22 cellular contexts compared by ENCODE assay signal in the genomic region with DNA sequence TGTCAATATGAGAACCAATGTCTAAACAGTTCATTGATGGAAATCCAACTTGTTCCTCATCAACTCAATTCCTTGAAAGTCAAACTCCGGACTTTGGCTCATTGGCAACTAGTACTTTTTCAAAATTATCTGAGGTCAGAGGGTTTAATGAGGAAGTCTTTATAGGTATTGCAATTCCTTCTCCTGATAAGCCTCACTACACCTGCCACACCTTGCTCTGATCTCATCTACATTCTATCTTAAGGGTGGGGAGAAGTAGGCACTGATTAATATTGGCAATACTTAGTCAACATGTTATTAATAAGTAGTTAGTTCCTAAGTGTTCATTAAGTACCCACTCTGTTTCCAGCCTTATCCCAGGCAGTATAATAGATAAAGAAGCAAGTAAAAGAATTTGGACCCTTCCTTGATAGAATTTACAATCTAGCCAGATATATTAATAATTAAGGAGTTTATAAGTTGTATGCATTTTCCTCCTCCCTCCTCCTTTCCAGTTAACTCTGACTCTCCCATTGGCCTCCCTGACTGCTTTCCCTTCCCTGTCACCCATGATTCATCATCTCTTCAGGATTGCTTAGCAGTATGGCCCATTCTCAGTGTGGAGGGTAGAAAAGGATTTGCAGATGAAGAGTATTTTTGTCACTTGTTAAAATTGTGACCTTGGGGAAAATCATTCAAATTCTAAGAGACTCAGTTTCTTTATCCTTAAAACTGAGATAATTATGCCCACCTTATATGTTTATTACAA.
"Had no signal": no experiment of that assay in that cellular context is flagged by ENCODE, and none has a peak within 500 bp of the region (broad histone marks: within the 10 kb centered on the region; RNA-seq: fewer than 3 reads in every experiment).

No MANE protein-coding gene starts in this region.

- H3K4me3 Mint-ChIP-seq: activated CD4-positive, alpha-beta memory T cell treated with anti-CD3 and anti-CD28 coated beads, Interleukin-2, amount 10 ng/mL, durations not matched to agents 7 days and 5 days; activated naive CD4-positive, alpha-beta T cell treated with anti-CD3 and anti-CD28 coated beads, Interleukin-2, amount 50 U/mL, for 24 hours; activated T-cell treated with anti-CD3 and anti-CD28 coated beads, Interleukin-2, amount 50 U/mL, for 4 hours; nephron progenitor cell had no signal

- H3K4me3 ChIP-seq: body of pancreas, gastroesophageal sphincter, left ventricle myocardium inferior, prostate gland, skin epidermis, transverse colon, vagina had no signal

- H3K9me3 ChIP-seq: body of pancreas, gastroesophageal sphincter, left ventricle myocardium inferior, prostate gland, transverse colon, vagina had no signal

- H3K9me3 Mint-ChIP-seq: activated naive CD4-positive, alpha-beta T cell treated with anti-CD3 and anti-CD28 coated beads, Interleukin-2, amount 50 U/mL, for 24 hours; activated T-cell treated with anti-CD3 and anti-CD28 coated beads, Interleukin-2, amount 50 U/mL, for 4 hours; nephron progenitor cell had no signal

- DNase-seq: activated CD4-positive, alpha-beta memory T cell treated with anti-CD3 and anti-CD28 coated beads, Interleukin-2, amount 10 ng/mL, durations not matched to agents 7 days and 5 days; activated effector memory CD4-positive, alpha-beta T cell treated with anti-CD3 and anti-CD28 coated beads, Interleukin-2, amount 50 U/mL, for 16 hours; activated T-cell treated with anti-CD3 and anti-CD28 coated beads, Interleukin-2, amount 50 U/mL, for 4 hours; amniotic stem cell; body of pancreas; cerebellar nuclear complex; islet precursor cell; left ventricle myocardium inferior; mesendoderm; nephron progenitor cell; occipital lobe; right cardiac atrium; stimulated activated CD4-positive, alpha-beta T cell treated with anti-CD3 and anti-CD28 coated beads, Interleukin-4, amount 100 ng/mL, for 24 hours; stimulated activated naive CD8-positive, alpha-beta T cell treated with anti-CD3 and anti-CD28 coated beads, Interleukin-15, Interleukin-2, amounts not matched to agents 100 U/mL and 50 U/mL, for 24 hours; T-helper 1 cell; transverse colon had no signal

- H3K27ac Mint-ChIP-seq: activated CD4-positive, alpha-beta memory T cell treated with anti-CD3 and anti-CD28 coated beads, Interleukin-2, amount 10 ng/mL, durations not matched to agents 7 days and 5 days; activated naive CD4-positive, alpha-beta T cell treated with anti-CD3 and anti-CD28 coated beads, Interleukin-2, amount 50 U/mL, for 24 hours; nephron progenitor cell had no signal

- H3K36me3 ChIP-seq: gastroesophageal sphincter, left ventricle myocardium inferior, prostate gland, transverse colon, vagina had no signal

- ATAC-seq: activated T-cell treated with anti-CD3 and anti-CD28 coated beads, Interleukin-2, amount 50 U/mL, for 4 hours; body of pancreas; gastroesophageal sphincter; right cardiac atrium; stimulated activated naive CD8-positive, alpha-beta T cell treated with anti-CD3 and anti-CD28 coated beads, Interleukin-15, Interleukin-2, amounts not matched to agents 100 U/mL and 50 U/mL, for 24 hours had no signal

- H3K27ac ChIP-seq: body of pancreas, gastroesophageal sphincter, left ventricle myocardium inferior, prostate gland, skin epidermis, transverse colon, vagina, VCaP had no signal

- H3K36me3 Mint-ChIP-seq: activated naive CD4-positive, alpha-beta T cell treated with anti-CD3 and anti-CD28 coated beads, Interleukin-2, amount 50 U/mL, for 24 hours had no signal

- H3K27me3 Mint-ChIP-seq: activated CD4-positive, alpha-beta memory T cell treated with anti-CD3 and anti-CD28 coated beads, Interleukin-2, amount 10 ng/mL, durations not matched to agents 7 days and 5 days; activated naive CD4-positive, alpha-beta T cell treated with anti-CD3 and anti-CD28 coated beads, Interleukin-2, amount 50 U/mL, for 24 hours had no signal

- H3K27me3 ChIP-seq: body of pancreas, gastroesophageal sphincter, transverse colon, vagina had no signal

- H3K4me1 ChIP-seq: body of pancreas, prostate gland, vagina had no signal
